In the genomic region with DNA sequence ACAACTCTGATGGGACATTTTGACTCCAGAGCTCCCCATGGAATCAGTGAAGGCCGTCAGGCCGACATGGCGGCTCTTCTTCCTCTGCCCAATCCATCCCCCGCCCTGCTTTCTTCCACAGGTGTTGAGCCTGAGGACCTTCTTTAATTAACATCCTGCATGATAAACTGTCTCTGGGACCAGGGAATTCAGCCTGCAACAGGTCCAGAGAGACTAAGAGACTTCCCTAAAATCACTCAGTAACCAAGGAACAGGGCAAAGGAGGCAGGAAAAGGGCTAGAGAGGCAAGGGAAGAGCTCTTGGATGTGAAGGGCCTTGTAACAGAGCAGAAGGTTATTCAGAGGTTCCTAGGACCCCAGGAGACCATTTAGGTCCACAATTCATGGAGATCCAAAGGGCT, we compare ENCODE assay signal across 1 cellular context.
TF ChIP-seq lines count a peak whose summit lies in the region.

No MANE protein-coding gene starts in this region.

TF ChIP-seq in IMR-90, 13 proteins besides CTCF, POLR2A, EP300 and RAD21:
- TF ChIP-seq NFE2L2 (IDR thresholded peaks at IDR 0.05; ENCODE audit: low read depth, low read length) (no peak), MXI1 (IDR thresholded peaks at IDR 0.05; ENCODE audit: borderline replicate concordance, low read depth, low read length) (no peak), ELK1 (IDR thresholded peaks at IDR 0.05; ENCODE audit: borderline replicate concordance, low read depth, low read length) (no peak), CEBPB (IDR thresholded peaks at IDR 0.05; ENCODE audit: low read depth, low read length) (no peak), RFX5 (IDR thresholded peaks at IDR 0.05; ENCODE audit: low read depth, low read length) (no peak), CHD1 (IDR thresholded peaks at IDR 0.05; ENCODE audit: low read depth, low read length) (no peak), RCOR1 (IDR thresholded peaks at IDR 0.05; ENCODE audit: insufficient replicate concordance, low read length) (no peak), MAZ (IDR thresholded peaks at IDR 0.05; ENCODE audit: borderline replicate concordance, low read depth, low read length) (no peak), SMC3 (IDR thresholded peaks at IDR 0.05; ENCODE audit: low read depth, low read length) (no peak), BHLHE40 (IDR thresholded peaks at IDR 0.05; ENCODE audit: low read depth, low read length) (no peak), FOS (IDR thresholded peaks at IDR 0.05; ENCODE audit: low read depth, low read length) (no peak), MAFK (IDR thresholded peaks at IDR 0.05; ENCODE audit: low read depth, low read length) (no peak)
- TF ChIP-seq, protein P1, sequence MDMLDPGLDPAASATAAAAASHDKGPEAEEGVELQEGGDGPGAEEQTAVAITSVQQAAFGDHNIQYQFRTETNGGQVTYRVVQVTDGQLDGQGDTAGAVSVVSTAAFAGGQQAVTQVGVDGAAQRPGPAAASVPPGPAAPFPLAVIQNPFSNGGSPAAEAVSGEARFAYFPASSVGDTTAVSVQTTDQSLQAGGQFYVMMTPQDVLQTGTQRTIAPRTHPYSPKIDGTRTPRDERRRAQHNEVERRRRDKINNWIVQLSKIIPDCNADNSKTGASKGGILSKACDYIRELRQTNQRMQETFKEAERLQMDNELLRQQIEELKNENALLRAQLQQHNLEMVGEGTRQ (IDR thresholded peaks at IDR 0.05; ENCODE audit: low read depth, low read length) = no peak
